Comparison of ENCODE assay signal across 11 cellular contexts in genomic region chr12:14957769-14958168, GRCh38. TPM values are rescaled to one million over a fixed set of nuclear protein-coding genes. Genes with fewer than 3 reads are reported as not detected.
DNase-seq lines count a peak whose midpoint lies in the region; ATAC-seq, FAIRE-seq and TF ChIP-seq lines count a peak whose summit lies in the region.
"Had no signal": no experiment of that assay in that cellular context is flagged by ENCODE, and none has a peak within 500 bp of the region (broad histone marks: within the 10 kb centered on the region; RNA-seq: fewer than 3 reads in every experiment).

No MANE protein-coding gene starts in this region.

- H4K20me1 ChIP-seq in H9 (ENCODE audit: control insufficient read depth, insufficient read depth, insufficient read length) (no peaks in the 10 kb centered on the region), astrocyte (ENCODE audit: insufficient read depth, low read length) (no peaks in the 10 kb centered on the region)

- POLR2A ChIA-PET in GM10248 (lab: Yijun Ruan, JAX), result interaction anchor here (1.8 kb wide), 1 partner anchor 188 kb away, joined by 8 read pairs; a partner anchor contains a TSS

- no peak overlapping the region for H2BK20ac ChIP-seq in H9 (ENCODE audit: low read depth, low read length, poor library complexity, severe bottlenecking)

- no peaks in the 10 kb centered on the region for H3K27me3 ChIP-seq in CD4-positive, CD25-positive, alpha-beta regulatory T cell (ENCODE audit: control insufficient read depth, insufficient read depth, low read length)
- H3K27me3 ChIP-seq in H9 (ENCODE audit: insufficient read depth, low read length), result no peaks in the 10 kb centered on the region
- no peaks in the 10 kb centered on the region for H3K27me3 ChIP-seq in astrocyte (ENCODE audit: insufficient read depth, low read length)
- H3K27me3 ChIP-seq: adrenal gland had no signal

- WGBS in H9 (ENCODE audit: extremely low coverage, insufficient read length, low lambda C conversion rate), result 100% methylated on average over 1 of the region's 3 CpGs

- no peak overlapping the region for H4K8ac ChIP-seq in H9 (replicated peaks; ENCODE audit: insufficient read length, low read depth, low read length)

- peak overlapping the region; percentile 99 for H3K27ac ChIP-seq in CD4-positive, CD25-positive, alpha-beta regulatory T cell (ENCODE audit: insufficient read depth, low read length, poor library complexity, severe bottlenecking)
- H3K27ac ChIP-seq in H9 (ENCODE audit: insufficient read length, low read depth, low read length) (no peak overlapping the region), astrocyte (ENCODE audit: low read depth, low read length) (no peak overlapping the region)

- no peak overlapping the region for H3T11ph ChIP-seq in H9 (ENCODE audit: low read length)

- H2BK120ac ChIP-seq in H9 (ENCODE audit: low read depth, low read length, poor library complexity, severe bottlenecking), result no peak overlapping the region

- no peak overlapping the region for H3K23ac ChIP-seq in H9 (ENCODE audit: insufficient read length, low read depth, low read length)

- FAIRE-seq in astrocyte (lab: Jason Lieb, UNC), result no peak

- no peak overlapping the region for H4K5ac ChIP-seq in H9 (ENCODE audit: insufficient read length, low read depth, low read length)

- H2AFZ ChIP-seq in H9 (ENCODE audit: low read length), result peak overlapping the region; percentile 7
- H2AFZ ChIP-seq in astrocyte (ENCODE audit: low read depth, low read length), result no peak overlapping the region

- no peak overlapping the region for H2BK5ac ChIP-seq in H9 (ENCODE audit: insufficient read length, low read length)

- H3K27ac Mint-ChIP-seq in CD4-positive, CD25-positive, alpha-beta regulatory T cell, result peak overlapping the region; percentile 95 to 97 (median 97)
- H3K27ac Mint-ChIP-seq in H9 (no peak overlapping the region), astrocyte (ENCODE audit: unreplicated experiment) (no peak overlapping the region), osteocyte (ENCODE audit: unreplicated experiment) (peak overlapping the region; percentile 86)

- peaks cover 49% of the 10 kb centered on the region for H3K36me3 Mint-ChIP-seq in CD4-positive, CD25-positive, alpha-beta regulatory T cell
- H3K36me3 Mint-ChIP-seq in H9 (ENCODE audit: insufficient read depth in 1 of 3, low read depth in 3 of 3) (no peaks in the 10 kb centered on the region), astrocyte (ENCODE audit: low read depth, unreplicated experiment) (no peaks in the 10 kb centered on the region), osteocyte (ENCODE audit: unreplicated experiment) (no peaks in the 10 kb centered on the region)

- H2AK5ac ChIP-seq in H9 (ENCODE audit: insufficient read length, low read length), result no peak overlapping the region

- peaks cover 0 to 58% (median 35%) of the 10 kb centered on the region in 4 donors for H3K4me1 Mint-ChIP-seq in CD4-positive, CD25-positive, alpha-beta regulatory T cell
- H3K4me1 Mint-ChIP-seq in H9, result peaks cover 12 to 13% of the 10 kb centered on the region in 2 experiments
- H3K4me1 Mint-ChIP-seq in astrocyte (ENCODE audit: low read depth, unreplicated experiment), result peaks cover 15% of the 10 kb centered on the region
- H3K4me1 Mint-ChIP-seq in osteocyte (ENCODE audit: unreplicated experiment), result peaks cover 49% of the 10 kb centered on the region

- CTCF ChIA-PET in GM10248 (lab: Yijun Ruan, JAX), result interaction anchor here (1.6 to 2.9 kb wide), 2 partner anchors 20 to 38 kb away, joined by 7 to 9 read pairs; partner anchors contain the start of gene ERP27

- no peak for TF ChIP-seq CTCF in H9 (conservative IDR thresholded peaks at IDR 0.05)
- no peak for TF ChIP-seq CTCF in astrocyte (IDR thresholded peaks at IDR 0.05; ENCODE audit: insufficient read depth, low read depth, low read length)
- no peak for TF ChIP-seq CTCF in osteocyte (IDR thresholded peaks at IDR 0.05)
- no peak for TF ChIP-seq CTCF in GM10248 (IDR thresholded peaks at IDR 0.05; ENCODE audit: control extremely low read depth, extremely low read depth, low read depth, missing control alignments)

- H3K79me2 ChIP-seq in H9 (ENCODE audit: insufficient read depth, low read length) (no peaks in the 10 kb centered on the region), astrocyte (ENCODE audit: insufficient read depth, low read length) (no peaks in the 10 kb centered on the region)

- no peak for ATAC-seq in CD4-positive, CD25-positive, alpha-beta regulatory T cell (ENCODE audit: low read depth in 2 of 2)
- ATAC-seq in HG02884 (IDR thresholded peaks at IDR 0.05; ENCODE audit: unreplicated experiment) (no peak), GM18498 (IDR thresholded peaks at IDR 0.05; ENCODE audit: unreplicated experiment) (no peak)

- H3K4ac ChIP-seq in H9 (ENCODE audit: low read depth, low read length), result no peak overlapping the region

- no peak overlapping the region for H2BK15ac ChIP-seq in H9 (ENCODE audit: low read depth, low read length)

- H3K36me3 ChIP-seq in CD4-positive, CD25-positive, alpha-beta regulatory T cell (ENCODE audit: control insufficient read depth, insufficient read depth, low read length), result peaks cover 33% of the 10 kb centered on the region
- no peaks in the 10 kb centered on the region for H3K36me3 ChIP-seq in astrocyte (ENCODE audit: insufficient read depth, low read length)
- H3K36me3 ChIP-seq: adrenal gland had no signal

- H3K4me3 Mint-ChIP-seq in CD4-positive, CD25-positive, alpha-beta regulatory T cell, result peak overlapping the region; percentile 96 to 99 (median 99)
- no peak overlapping the region for H3K4me3 Mint-ChIP-seq in H9
- no peak overlapping the region for H3K4me3 Mint-ChIP-seq in astrocyte (ENCODE audit: unreplicated experiment)
- no peak overlapping the region for H3K4me3 Mint-ChIP-seq in osteocyte (ENCODE audit: unreplicated experiment)

- no peak overlapping the region for H3K18ac ChIP-seq in H9 (ENCODE audit: insufficient read length, low read depth, low read length)

- no peak overlapping the region for H3K56ac ChIP-seq in H9 (ENCODE audit: insufficient read length, low read depth, low read length)

- peaks cover 77% of the 10 kb centered on the region for H3K4me1 ChIP-seq in CD4-positive, CD25-positive, alpha-beta regulatory T cell (ENCODE audit: control insufficient read depth, insufficient read depth, low read length, poor library complexity, severe bottlenecking)
- H3K4me1 ChIP-seq in H9 (ENCODE audit: insufficient read depth, low read length) (peaks cover 8% of the 10 kb centered on the region), astrocyte (ENCODE audit: insufficient read depth, low read length) (peaks cover 12% of the 10 kb centered on the region)

- no peak overlapping the region for H2BK12ac ChIP-seq in H9 (ENCODE audit: insufficient read length, low read depth, low read length)

- no peaks in the 10 kb centered on the region for H3K79me1 ChIP-seq in H9 (ENCODE audit: insufficient read depth, low read depth, low read length, poor library complexity, severe bottlenecking)

- peaks cover 5% of the 10 kb centered on the region for H3K27me3 Mint-ChIP-seq in CD4-positive, CD25-positive, alpha-beta regulatory T cell
- no peaks in the 10 kb centered on the region for H3K27me3 Mint-ChIP-seq in H9 (ENCODE audit: low read depth)
- no peaks in the 10 kb centered on the region for H3K27me3 Mint-ChIP-seq in astrocyte (ENCODE audit: low read depth, unreplicated experiment)
- H3K27me3 Mint-ChIP-seq in osteocyte (ENCODE audit: unreplicated experiment), result no peaks in the 10 kb centered on the region

- no peak overlapping the region for H3K9ac ChIP-seq in H9 (ENCODE audit: extremely low read depth, insufficient read length, low read length)
- no peak overlapping the region for H3K9ac ChIP-seq in astrocyte (ENCODE audit: low read length)

- H3K4me2 ChIP-seq in H9 (ENCODE audit: insufficient read depth, insufficient read length, low read length), result no peak overlapping the region
- H3K4me2 ChIP-seq in astrocyte (ENCODE audit: low read length), result peak overlapping the region; percentile 1

- no peak overlapping the region for H4K91ac ChIP-seq in H9 (ENCODE audit: insufficient read length, low read depth, low read length)

- no peaks in the 10 kb centered on the region for H3K9me3 Mint-ChIP-seq in CD4-positive, CD25-positive, alpha-beta regulatory T cell
- H3K9me3 Mint-ChIP-seq in H9 (no peaks in the 10 kb centered on the region), astrocyte (ENCODE audit: unreplicated experiment) (no peaks in the 10 kb centered on the region), osteocyte (ENCODE audit: unreplicated experiment) (no peaks in the 10 kb centered on the region)

- no peak overlapping the region for H3K14ac ChIP-seq in H9 (ENCODE audit: insufficient read depth, low read length)

- H3K4me3 ChIP-seq in CD4-positive, CD25-positive, alpha-beta regulatory T cell (ENCODE audit: low read depth, low read length), result peak overlapping the region; percentile 100
- H3K4me3 ChIP-seq in astrocyte (ENCODE audit: insufficient read depth, low read depth, low read length), result no peak overlapping the region

- no peaks in the 10 kb centered on the region for H3K9me3 ChIP-seq in CD4-positive, CD25-positive, alpha-beta regulatory T cell (ENCODE audit: control insufficient read depth in 2 of 2, low read length in 2 of 2)
- H3K9me3 ChIP-seq in H9 (ENCODE audit: control insufficient read depth, low read depth, low read length) (no peaks in the 10 kb centered on the region), astrocyte (ENCODE audit: insufficient read depth, low read depth, low read length) (no peaks in the 10 kb centered on the region)
- H3K9me3 ChIP-seq: adrenal gland had no signal

- H3K23me2 ChIP-seq in H9 (ENCODE audit: insufficient read length, low read depth, low read length, poor library complexity, severe bottlenecking), result no peaks in the 10 kb centered on the region

- no peak for DNase-seq in CD4-positive, CD25-positive, alpha-beta regulatory T cell
- DNase-seq in H9 (no peak), astrocyte (ENCODE audit: low read depth) (no peak), osteocyte (ENCODE audit: extremely low spot score, unreplicated experiment) (no peak), GM10248 (ENCODE audit: extremely low spot score) (no peak), HCEC 1CT (no peak)
- DNase-seq: adrenal gland, NCI-H2029 had no signal

RNA-seq across cellular contexts. Expression of gene ARHGDIB, which starts 3.6 kb away (rescaled TPM):
- 1,263 TPM for total RNA-seq in CD4-positive, CD25-positive, alpha-beta regulatory T cell
- polyA plus RNA-seq in CD4-positive, CD25-positive, alpha-beta regulatory T cell, result 1,000 to 10,000 TPM; 3,550 to 4,641 (median 3,982) TPM
- total RNA-seq in H9 (2021), result 0.29 and 0.44 TPM in 2 replicates
- 14.6 and 19.0 TPM in 2 replicates for total RNA-seq in astrocyte
- 13.8 and 14.4 TPM in 2 replicates for total RNA-seq in osteocyte

RNA-seq across cellular contexts. Expression of gene PDE6H, which starts 15.1 kb away (rescaled TPM):
- total RNA-seq in CD4-positive, CD25-positive, alpha-beta regulatory T cell, result not detected
- polyA plus RNA-seq in CD4-positive, CD25-positive, alpha-beta regulatory T cell, result not detected
- total RNA-seq in H9 (2021), result not detected in 2 replicates
- total RNA-seq in astrocyte, result not detected in 2 replicates
- total RNA-seq in osteocyte, result not detected in 2 replicates
- total RNA-seq: T-helper 2 cell treated with Interferon-gamma antibody and Interleukin-4, amounts not matched to agents 100 ng/mL and 5 ng/mL, for 36 hours had no signal

RNA-seq across cellular contexts. Expression of gene ERP27, which starts 19.4 kb away (rescaled TPM):
- total RNA-seq in CD4-positive, CD25-positive, alpha-beta regulatory T cell, result 25.4 TPM
- polyA plus RNA-seq in CD4-positive, CD25-positive, alpha-beta regulatory T cell, result 1 to 10 TPM; 5.3 to 8.0 (median 6.2) TPM
- total RNA-seq in H9 (2021), result not detected in 2 replicates
- 0.29 and 1.0 TPM in 2 replicates for total RNA-seq in astrocyte
- total RNA-seq in osteocyte, result 0.50 and 0.70 TPM in 2 replicates

Comparison
In these comparisons a context has a peak if more than half of its experiments do, and no peak if none do; other contexts are left out.
1. H3K27ac Mint-ChIP-seq: peak in CD4-positive, CD25-positive, alpha-beta regulatory T cell (3 of 3) and osteocyte (single experiment); none in H9 (0 of 3) and astrocyte (single experiment).
2. H3K4me3 Mint-ChIP-seq: peak in CD4-positive, CD25-positive, alpha-beta regulatory T cell (4 of 4); none in H9 (0 of 2), astrocyte (single experiment) and osteocyte (single experiment).
3. RNA of gene ARHGDIB, which starts 3.6 kb away (total RNA-seq): 1,263 TPM in CD4-positive, CD25-positive, alpha-beta regulatory T cell (single experiment); 14.6 to 19.0 TPM in astrocyte, 13.8 to 14.4 TPM in osteocyte and 0.29 to 0.44 TPM in H9; every median in the first group is over 10 times any median in the second.
4. RNA of gene ERP27, which starts 19.4 kb away (total RNA-seq): 25.4 TPM in CD4-positive, CD25-positive, alpha-beta regulatory T cell (single experiment); 0.29 to 1.0 TPM in astrocyte, 0.50 to 0.70 TPM in osteocyte and not detected in H9; every median in the first group is over 10 times any median in the second.